ENCODE assay signal across 14 cellular contexts in genomic region chr11:9922806-9923205, GRCh38.
DNase-seq lines count a peak whose midpoint lies in the region; ATAC-seq and TF ChIP-seq lines count a peak whose summit lies in the region.
"Had no signal": no experiment of that assay in that cellular context is flagged by ENCODE, and none has a peak within 500 bp of the region (broad histone marks: within the 10 kb centered on the region; RNA-seq: fewer than 3 reads in every experiment).

No MANE protein-coding gene starts in this region.

- WGBS in H9 (ENCODE audit: extremely low coverage, insufficient read length, low lambda C conversion rate), result no CpG with 5 or more reads among the region's 4 CpGs
- WGBS in trophoblast cell (ENCODE audit: extremely low coverage, insufficient coverage, insufficient read length), result no CpG with 5 or more reads among the region's 4 CpGs

- H3K79me2 ChIP-seq in H9 (ENCODE audit: insufficient read depth, low read length), result no peaks in the 10 kb centered on the region
- no peaks in the 10 kb centered on the region for H3K79me2 ChIP-seq in trophoblast cell (ENCODE audit: control insufficient read depth, insufficient read depth, low read length, poor library complexity)

- H2BK20ac ChIP-seq in H9 (ENCODE audit: low read depth, low read length, poor library complexity, severe bottlenecking), result no peak overlapping the region

- H3K9ac ChIP-seq in H9 (ENCODE audit: extremely low read depth, insufficient read length, low read length) (no peak overlapping the region), iPS-15b (ENCODE audit: low read depth, low read length) (peak overlapping the region; percentile 0), trophoblast cell (ENCODE audit: low read length) (no peak overlapping the region)
- H3K9ac ChIP-seq: KMS-11 had no signal

- no peak overlapping the region for H4K12ac ChIP-seq in trophoblast cell (ENCODE audit: low read depth, low read length)

- H2AK5ac ChIP-seq in H9 (ENCODE audit: insufficient read length, low read length), result no peak overlapping the region
- H2AK5ac ChIP-seq in trophoblast cell (ENCODE audit: low read length), result no peak overlapping the region

- H3K9me3 Mint-ChIP-seq in H9 (no peaks in the 10 kb centered on the region; a peak in 1 of 5 replicates), type B pancreatic cell (no peaks in the 10 kb centered on the region)
- H3K9me3 Mint-ChIP-seq: activated T-cell treated with anti-CD3 and anti-CD28 coated beads, Interleukin-2, amount 50 U/mL, for 4 hours had no signal

- no peak overlapping the region for H2BK15ac ChIP-seq in H9 (ENCODE audit: low read depth, low read length)

- H3K4me2 ChIP-seq in H9 (ENCODE audit: insufficient read depth, insufficient read length, low read length) (peak overlapping the region; percentile 46), trophoblast cell (ENCODE audit: low read length) (peak overlapping the region; percentile 49)
- H3K4me2 ChIP-seq: KMS-11 had no signal

- H4K5ac ChIP-seq in H9 (ENCODE audit: insufficient read length, low read depth, low read length), result no peak overlapping the region

- H3K27me3 Mint-ChIP-seq in H9 (ENCODE audit: low read depth), result no peaks in the 10 kb centered on the region
- H3K27me3 Mint-ChIP-seq in type B pancreatic cell, result no peaks in the 10 kb centered on the region

- TF ChIP-seq CTCF in H9 (conservative IDR thresholded peaks at IDR 0.05) (no peak), type B pancreatic cell (conservative IDR thresholded peaks at IDR 0.05) (no peak), right atrium auricular region (IDR thresholded peaks at IDR 0.05) (no peak)

- H3K4me3 Mint-ChIP-seq in H9 (peak overlapping the region; percentile 3 to 27), type B pancreatic cell (no peak overlapping the region)
- H3K4me3 Mint-ChIP-seq: activated T-cell treated with anti-CD3 and anti-CD28 coated beads, Interleukin-2, amount 50 U/mL, for 4 hours had no signal

- no peaks in the 10 kb centered on the region for H3K36me3 ChIP-seq in iPS-15b (ENCODE audit: control insufficient read depth, insufficient read depth, low read length)
- H3K36me3 ChIP-seq in trophoblast cell (ENCODE audit: control insufficient read depth in 1 of 2, insufficient read depth in 2 of 2, low read length in 2 of 2), result no peaks in the 10 kb centered on the region
- H3K36me3 ChIP-seq in right atrium auricular region, result no peaks in the 10 kb centered on the region

- no peak overlapping the region for H3K14ac ChIP-seq in H9 (ENCODE audit: insufficient read depth, low read length)
- no peak overlapping the region for H3K14ac ChIP-seq in trophoblast cell (ENCODE audit: low read length)

- H3K4me3 ChIP-seq in iPS-15b (ENCODE audit: low read depth, low read length) (no peak overlapping the region), trophoblast cell (ENCODE audit: low read depth, low read length) (no peak overlapping the region), right atrium auricular region (no peak overlapping the region)

- no peaks in the 10 kb centered on the region for H3K27me3 ChIP-seq in H9 (ENCODE audit: insufficient read depth, low read length)
- H3K27me3 ChIP-seq in iPS-15b (ENCODE audit: control insufficient read depth, insufficient read depth, low read length), result no peaks in the 10 kb centered on the region
- no peaks in the 10 kb centered on the region for H3K27me3 ChIP-seq in trophoblast cell (ENCODE audit: insufficient read depth, low read length)
- no peaks in the 10 kb centered on the region for H3K27me3 ChIP-seq in right atrium auricular region

- H3K4ac ChIP-seq in H9 (ENCODE audit: low read depth, low read length) (no peak overlapping the region), trophoblast cell (ENCODE audit: low read depth, low read length) (no peak overlapping the region)

- H3T11ph ChIP-seq in H9 (ENCODE audit: low read length), result no peak overlapping the region

- H3K4me1 ChIP-seq in H9 (ENCODE audit: insufficient read depth, low read length) (no peaks in the 10 kb centered on the region; the same call in 1 of the 2 replicates), iPS-15b (ENCODE audit: control insufficient read depth, insufficient read depth, low read length) (peaks cover 14% of the 10 kb centered on the region), trophoblast cell (ENCODE audit: control insufficient read depth in 1 of 2, insufficient read depth in 2 of 2, low read length in 2 of 2) (no peaks in the 10 kb centered on the region), right atrium auricular region (no peaks in the 10 kb centered on the region)

- no peak overlapping the region for H2BK120ac ChIP-seq in H9 (ENCODE audit: low read depth, low read length, poor library complexity, severe bottlenecking)
- no peak overlapping the region for H2BK120ac ChIP-seq in trophoblast cell (ENCODE audit: insufficient read depth, low read length, poor library complexity)

- H3K27ac Mint-ChIP-seq in H9 (peak overlapping the region; percentile 78 to 98 (median 92)), type B pancreatic cell (no peak overlapping the region)

- H4K8ac ChIP-seq in H9 (replicated peaks; ENCODE audit: insufficient read length, low read depth, low read length) (no peak overlapping the region), trophoblast cell (ENCODE audit: low read depth, low read length) (no peak overlapping the region)

- DNase-seq in H9 (peak; percentile 79), amniotic epithelial cell (ENCODE audit: low read depth) (peak; percentile 21), trophoblast cell (no peak), type B pancreatic cell (ENCODE audit: extremely low spot score, unreplicated experiment) (no peak), right atrium auricular region (ENCODE audit: low spot score) (no peak)
- DNase-seq in effector CD4-positive, alpha-beta T cell, result no peak
- DNase-seq: activated T-cell treated with anti-CD3 and anti-CD28 coated beads, Interleukin-2, amount 50 U/mL, for 4 hours; effector CD8-positive, alpha-beta T cell; NCI-H2029 treated with DMSO at 0.1 percent for 48 hours; NK-92 treated with Interleukin-12 subunit alpha and Interleukin-12 subunit beta, amount 100 ng/mL, for 24 hours had no signal

- H3K56ac ChIP-seq in H9 (ENCODE audit: insufficient read length, low read depth, low read length), result no peak overlapping the region

- no peaks in the 10 kb centered on the region for H3K9me3 ChIP-seq in H9 (ENCODE audit: control insufficient read depth, low read depth, low read length)
- H3K9me3 ChIP-seq in iPS-15b (ENCODE audit: control insufficient read depth, insufficient read depth, low read length), result no peaks in the 10 kb centered on the region
- H3K9me3 ChIP-seq in trophoblast cell (ENCODE audit: insufficient read depth, low read depth, low read length), result no peaks in the 10 kb centered on the region
- H3K9me3 ChIP-seq in right atrium auricular region, result no peaks in the 10 kb centered on the region

- H3K79me1 ChIP-seq in H9 (ENCODE audit: insufficient read depth, low read depth, low read length, poor library complexity, severe bottlenecking) (no peaks in the 10 kb centered on the region), trophoblast cell (ENCODE audit: low read length) (no peaks in the 10 kb centered on the region)

- H3K4me1 Mint-ChIP-seq in H9 (peaks cover 25 to 37% of the 10 kb centered on the region in 2 experiments), type B pancreatic cell (ENCODE audit: unreplicated experiment) (peaks cover 9% of the 10 kb centered on the region)

- peaks cover 3% of the 10 kb centered on the region for H3K23me2 ChIP-seq in H9 (ENCODE audit: insufficient read length, low read depth, low read length, poor library complexity, severe bottlenecking)

- peaks cover 0 to 4% (median 3%) of the 10 kb centered on the region in 3 experiments; a peak in 4 of 7 replicates for H3K36me3 Mint-ChIP-seq in H9 (ENCODE audit: insufficient read depth in 1 of 3, low read depth in 3 of 3)
- H3K36me3 Mint-ChIP-seq in type B pancreatic cell, result peaks cover 2% of the 10 kb centered on the region

- H3K27ac ChIP-seq in H9 (ENCODE audit: insufficient read length, low read depth, low read length) (peak overlapping the region; percentile 100), trophoblast cell (ENCODE audit: low read depth, low read length) (peak overlapping the region; percentile 6), right atrium auricular region (no peak overlapping the region)
- H3K27ac ChIP-seq: C4-2B, KMS-11 had no signal

- H2BK5ac ChIP-seq in H9 (ENCODE audit: insufficient read length, low read length) (no peak overlapping the region), trophoblast cell (ENCODE audit: low read depth, low read length, poor library complexity) (no peak overlapping the region)

- H4K91ac ChIP-seq in H9 (ENCODE audit: insufficient read length, low read depth, low read length) (no peak overlapping the region), trophoblast cell (ENCODE audit: low read depth, low read length) (no peak overlapping the region)

- no peak overlapping the region for H3K18ac ChIP-seq in H9 (ENCODE audit: insufficient read length, low read depth, low read length)
- no peak overlapping the region for H3K18ac ChIP-seq in trophoblast cell (ENCODE audit: low read length)

- H3K23ac ChIP-seq in H9 (ENCODE audit: insufficient read length, low read depth, low read length) (no peak overlapping the region), trophoblast cell (ENCODE audit: low read length) (no peak overlapping the region)

- H2BK12ac ChIP-seq in H9 (ENCODE audit: insufficient read length, low read depth, low read length), result no peak overlapping the region
- no peak overlapping the region for H2BK12ac ChIP-seq in trophoblast cell (ENCODE audit: low read length)

- no peak for ATAC-seq in GM18498 (IDR thresholded peaks at IDR 0.05; ENCODE audit: unreplicated experiment)
- ATAC-seq: activated T-cell treated with anti-CD3 and anti-CD28 coated beads, Interleukin-2, amount 50 U/mL, for 4 hours had no signal

- no peaks in the 10 kb centered on the region for H4K20me1 ChIP-seq in H9 (ENCODE audit: control insufficient read depth, insufficient read depth, insufficient read length)

- H2AFZ ChIP-seq in H9 (ENCODE audit: low read length) (no peak overlapping the region), trophoblast cell (ENCODE audit: insufficient read depth, low read length, poor library complexity) (no peak overlapping the region)

Comparison
In these comparisons a context has a peak if more than half of its experiments do, and no peak if none do; other contexts are left out.
1. DNase-seq: peak in H9 (single experiment) and amniotic epithelial cell (single experiment); none in trophoblast cell (0 of 2), type B pancreatic cell (single experiment), effector CD4-positive, alpha-beta T cell (single experiment) and right atrium auricular region (single experiment).
2. H3K27ac ChIP-seq: peak in H9 (single experiment) and trophoblast cell (single experiment); none in right atrium auricular region (0 of 2).